In genomic region chr1:26350701-26351590, GRCh38 we compare ENCODE assay signal across 12 cellular contexts.
DNase-seq lines count a peak whose midpoint lies in the region; ATAC-seq and TF ChIP-seq lines count a peak whose summit lies in the region.
"Had no signal": no experiment of that assay in that cellular context is flagged by ENCODE, and none has a peak within 500 bp of the region (broad histone marks: within the 10 kb centered on the region; RNA-seq: fewer than 3 reads in every experiment).

No MANE protein-coding gene starts in this region.

- ATAC-seq in stimulated activated effector memory CD8-positive, alpha-beta T cell treated with anti-CD3 and anti-CD28 coated beads, Interleukin-12 subunit alpha, Interleukin-12 subunit beta, amount 100 ng/mL, for 72 hours: no peak
- ATAC-seq in GM18868 (IDR thresholded peaks at IDR 0.05; ENCODE audit: unreplicated experiment): no peak

- peak overlapping the region; percentile 64 for H3K27ac ChIP-seq in HUES6 (ENCODE audit: low read depth, low read length)
- H3K27ac ChIP-seq: parathyroid adenoma had no signal

- TF ChIP-seq CTCF in choroid plexus epithelial cell (conservative IDR thresholded peaks at IDR 0.05; ENCODE audit: low read depth, low read length): no peak

- H3K9me3 Mint-ChIP-seq in stimulated activated effector memory CD8-positive, alpha-beta T cell treated with anti-CD3 and anti-CD28 coated beads, Interleukin-12 subunit alpha, Interleukin-12 subunit beta, amount 100 ng/mL, for 72 hours: no peaks in the 10 kb centered on the region

- H3K27me3 ChIP-seq in HUES6 (ENCODE audit: control insufficient read depth, insufficient read depth, low read length): no peaks in the 10 kb centered on the region

- H3K4me1 Mint-ChIP-seq in stimulated activated effector memory CD8-positive, alpha-beta T cell treated with anti-CD3 and anti-CD28 coated beads, Interleukin-12 subunit alpha, Interleukin-12 subunit beta, amount 100 ng/mL, for 72 hours: peaks cover 10% of the 10 kb centered on the region

- peak overlapping the region; percentile 69 for H3K9ac ChIP-seq in HUES6 (ENCODE audit: low read length)
- H3K9ac ChIP-seq: parathyroid adenoma had no signal

- peaks cover 36% of the 10 kb centered on the region; the same call in 1 of the 2 replicates for H3K4me1 ChIP-seq in HUES6 (ENCODE audit: control insufficient read depth, insufficient read depth, low read length)
- H3K4me1 ChIP-seq: parathyroid adenoma had no signal

- DNase-seq in choroid plexus epithelial cell (ENCODE audit: low read depth) (peak; percentile 36), kidney tubule cell (ENCODE audit: low spot score) (peak; percentile 80), NCI-H524 treated with DMSO at 0.1 percent for 48 hours (lab: John Stamatoyannopoulos, UW) (no peak), NCI-H2029 treated with DMSO at 0.1 percent for 48 hours (lab: John Stamatoyannopoulos, UW) (no peak), superior temporal gyrus (ENCODE audit: extremely low spot score) (no peak)
- no peak for DNase-seq in stimulated activated effector memory CD8-positive, alpha-beta T cell treated with anti-CD3 and anti-CD28 coated beads, Interleukin-12 subunit alpha, Interleukin-12 subunit beta, amount 100 ng/mL, for 72 hours (ENCODE audit: low spot score in 2 of 2)
- DNase-seq: aorta, NCI-H1105 treated with DMSO at 0.1 percent for 48 hours, NCI-H524 had no signal

- H3K36me3 ChIP-seq in HUES6 (ENCODE audit: control insufficient read depth, insufficient read depth, low read length): no peaks in the 10 kb centered on the region

- H3K4me3 ChIP-seq in HUES6 (ENCODE audit: low read depth, low read length) (no peak overlapping the region; the same call in 1 of the 2 replicates), choroid plexus epithelial cell (ENCODE audit: low read depth, low read length) (no peak overlapping the region)

- H3K4me3 Mint-ChIP-seq in stimulated activated effector memory CD8-positive, alpha-beta T cell treated with anti-CD3 and anti-CD28 coated beads, Interleukin-12 subunit alpha, Interleukin-12 subunit beta, amount 100 ng/mL, for 72 hours: no peak overlapping the region

- H3K27ac Mint-ChIP-seq in stimulated activated effector memory CD8-positive, alpha-beta T cell treated with anti-CD3 and anti-CD28 coated beads, Interleukin-12 subunit alpha, Interleukin-12 subunit beta, amount 100 ng/mL, for 72 hours: peak overlapping the region; percentile 1

- H3K36me3 Mint-ChIP-seq in stimulated activated effector memory CD8-positive, alpha-beta T cell treated with anti-CD3 and anti-CD28 coated beads, Interleukin-12 subunit alpha, Interleukin-12 subunit beta, amount 100 ng/mL, for 72 hours: no peaks in the 10 kb centered on the region

- H3K9me3 ChIP-seq in HUES6 (ENCODE audit: control insufficient read depth, insufficient read depth, low read depth, low read length): no peaks in the 10 kb centered on the region

Comparison
In these comparisons a context has a peak if more than half of its experiments do, and no peak if none do; other contexts are left out.
1. DNase-seq: peak in choroid plexus epithelial cell (single experiment) and kidney tubule cell (single experiment); none in stimulated activated effector memory CD8-positive, alpha-beta T cell treated with anti-CD3 and anti-CD28 coated beads, Interleukin-12 subunit alpha, Interleukin-12 subunit beta, amount 100 ng/mL, for 72 hours (0 of 2), NCI-H524 treated with DMSO at 0.1 percent for 48 hours (single experiment), NCI-H2029 treated with DMSO at 0.1 percent for 48 hours (single experiment) and superior temporal gyrus (single experiment).